ENCODE assay signal across 25 cellular contexts in the genomic region with DNA sequence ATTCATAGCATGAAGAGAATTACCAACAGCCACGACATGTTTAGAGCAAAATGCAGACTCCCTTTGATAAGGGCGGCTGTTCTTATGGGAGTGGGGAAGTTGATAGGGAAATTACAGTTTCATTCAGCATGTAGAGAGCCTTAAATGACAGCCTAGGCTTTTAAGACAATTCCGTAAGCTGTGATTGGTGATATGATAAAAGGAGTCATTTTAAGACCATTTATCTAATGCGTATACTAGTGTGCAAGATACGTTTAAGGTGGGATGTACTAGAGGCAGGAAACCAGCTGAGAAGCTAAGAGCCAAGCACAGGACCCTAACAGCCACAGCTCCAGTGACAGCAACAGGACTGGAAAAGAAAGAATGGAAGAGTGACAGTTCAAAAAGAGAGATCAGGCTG.
"Had no signal": no experiment of that assay in that cellular context is flagged by ENCODE, and none has a peak within 500 bp of the region (broad histone marks: within the 10 kb centered on the region; RNA-seq: fewer than 3 reads in every experiment).

No MANE protein-coding gene starts in this region.

- H3K4me1 Mint-ChIP-seq: endodermal cell had no signal

- H3K9me3 Mint-ChIP-seq: endodermal cell had no signal

- H3K4me3 ChIP-seq: colonic mucosa, coronary artery, dorsolateral prefrontal cortex, esophagus muscularis mucosa, esophagus squamous epithelium, gastrocnemius medialis, gastroesophageal sphincter, heart left ventricle, heart right ventricle had no signal

- H3K27me3 ChIP-seq: colonic mucosa, esophagus muscularis mucosa, esophagus squamous epithelium, foreskin keratinocyte, gastrocnemius medialis, gastroesophageal sphincter, heart left ventricle had no signal

- H3K27me3 Mint-ChIP-seq: dendritic cell treated with granulocyte-macrophage colony-stimulating factor and Interleukin-4, amounts not matched to agents 40 ng/mL and 50 ng/mL, for 4 days; effector memory CD8-positive, alpha-beta T cell had no signal

- H3K4me3 Mint-ChIP-seq: dendritic cell treated with granulocyte-macrophage colony-stimulating factor and Interleukin-4, amounts not matched to agents 40 ng/mL and 50 ng/mL, for 4 days; effector memory CD8-positive, alpha-beta T cell; endodermal cell had no signal

- H3K36me3 ChIP-seq: colonic mucosa, esophagus muscularis mucosa, esophagus squamous epithelium, gastrocnemius medialis, gastroesophageal sphincter, heart left ventricle, heart right ventricle had no signal

- H3K4me1 ChIP-seq: colonic mucosa, esophagus muscularis mucosa, esophagus squamous epithelium, foreskin keratinocyte, gastrocnemius medialis, gastroesophageal sphincter, heart left ventricle, heart right ventricle had no signal

- H3K27ac Mint-ChIP-seq: dendritic cell treated with granulocyte-macrophage colony-stimulating factor and Interleukin-4, amounts not matched to agents 40 ng/mL and 50 ng/mL, for 4 days; effector memory CD8-positive, alpha-beta T cell; endodermal cell had no signal

- DNase-seq: colonic mucosa; cortex of kidney; dermis blood vessel endothelial cell; dorsolateral prefrontal cortex; effector CD4-positive, alpha-beta T cell; effector CD8-positive, alpha-beta T cell; effector memory CD4-positive, alpha-beta T cell; effector memory CD8-positive, alpha-beta T cell; endodermal cell; erythroblast; esophagus squamous epithelium; foreskin fibroblast; foreskin keratinocyte; foreskin melanocyte; gastrocnemius medialis; glutamatergic neuron; head of caudate nucleus; heart left ventricle; heart right ventricle had no signal

- H3K9me3 ChIP-seq: colonic mucosa, esophagus muscularis mucosa, esophagus squamous epithelium, gastrocnemius medialis, gastroesophageal sphincter, heart left ventricle, heart right ventricle had no signal

- ATAC-seq: effector memory CD8-positive, alpha-beta T cell; esophagus mucosa; foreskin keratinocyte; gastrocnemius medialis; gastroesophageal sphincter; heart left ventricle; heart right ventricle had no signal

- H3K27ac ChIP-seq: colonic mucosa, coronary artery, dorsolateral prefrontal cortex, epithelial cell of prostate, esophagus muscularis mucosa, esophagus squamous epithelium, foreskin keratinocyte, gastrocnemius medialis, gastroesophageal sphincter, heart left ventricle, heart right ventricle had no signal
